In the genomic region with DNA sequence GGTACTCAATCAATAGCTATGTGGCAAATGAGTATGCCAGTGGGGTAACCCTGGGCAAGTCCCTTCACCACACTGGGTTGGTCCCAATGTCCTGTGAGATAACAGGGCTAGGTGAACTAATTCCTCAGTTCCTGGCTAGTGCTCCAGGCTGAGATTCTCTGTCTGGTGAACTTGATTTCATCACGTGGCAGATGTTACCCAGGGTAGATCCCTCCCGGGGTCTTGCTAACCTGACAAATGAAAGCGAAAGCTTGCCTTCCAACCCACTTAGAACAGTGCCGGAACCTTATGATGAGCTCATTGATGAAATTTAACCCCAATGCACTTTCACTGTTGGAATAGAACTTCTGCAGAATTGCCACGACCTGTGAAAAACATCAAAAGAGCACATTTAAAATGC, we compare ENCODE assay signal across 29 cellular contexts. TPM values are rescaled to one million over a fixed set of nuclear protein-coding genes. Genes with fewer than 3 reads are reported as not detected.
DNase-seq lines count a peak whose midpoint lies in the region; ATAC-seq and TF ChIP-seq lines count a peak whose summit lies in the region.
"Had no signal": no experiment of that assay in that cellular context is flagged by ENCODE, and none has a peak within 500 bp of the region (broad histone marks: within the 10 kb centered on the region; RNA-seq: fewer than 3 reads in every experiment).

No MANE protein-coding gene starts in this region.

- no peak overlapping the region for H3K27ac Mint-ChIP-seq in CD8-positive, alpha-beta T cell
- H3K27ac Mint-ChIP-seq in activated CD8-positive, alpha-beta T cell treated with anti-CD3 and anti-CD28 coated beads, Interleukin-2, amount 10 ng/mL, durations not matched to agents 7 days and 5 days = no peak overlapping the region
- no peak overlapping the region for H3K27ac Mint-ChIP-seq in T-cell
- H3K27ac Mint-ChIP-seq: brain; stimulated activated memory B cell treated with anti-CD40 and anti-IgM and Interleukin-4, amounts not matched to agents 10 μg/mL and 1 μg/mL and 100 μg/mL, for 72 hours had no signal

- H3K9me3 ChIP-seq in CD8-positive, alpha-beta T cell (ENCODE audit: low read length) = no peaks in the 10 kb centered on the region
- H3K9me3 ChIP-seq: gastroesophageal sphincter, right atrium auricular region, spleen, uterus had no signal

- TF ChIP-seq CTCF in CD8-positive, alpha-beta T cell (IDR thresholded peaks at IDR 0.05) = no peak

- intact Hi-C loops in CD8-positive, alpha-beta T cell (cut with DNase I, micrococcal nuclease) = loop anchor here (5.0 to 10.0 kb wide), 4 partner anchors 617 to 990 kb away; partner anchors contain the start of genes ATP5F1E (in 1 of the 2), GNAS (in 1 of the 2), GNAS-AS1 (in 1 of the 2) and PRELID3B (in 1 of the 2)

- no peaks in the 10 kb centered on the region for H3K27me3 ChIP-seq in CD8-positive, alpha-beta T cell (ENCODE audit: insufficient read depth, low read length)
- H3K27me3 ChIP-seq: gastroesophageal sphincter, right atrium auricular region, uterus had no signal

- no peaks in the 10 kb centered on the region for H3K36me3 ChIP-seq in CD8-positive, alpha-beta T cell (ENCODE audit: insufficient read depth, low read length)
- H3K36me3 ChIP-seq: right atrium auricular region, uterus had no signal

- H3K4me1 Mint-ChIP-seq in CD8-positive, alpha-beta T cell (ENCODE audit: low read depth) = peaks cover 19% of the 10 kb centered on the region
- H3K4me1 Mint-ChIP-seq in activated CD8-positive, alpha-beta T cell treated with anti-CD3 and anti-CD28 coated beads, Interleukin-2, amount 10 ng/mL, durations not matched to agents 7 days and 5 days (ENCODE audit: low read depth) = peaks cover 28% of the 10 kb centered on the region
- H3K4me1 Mint-ChIP-seq in T-cell = peaks cover 11 to 19% (median 15%) of the 10 kb centered on the region in 3 donors

- DNase-seq in activated CD4-positive, alpha-beta T cell treated with anti-CD3 and anti-CD28 coated beads for 48 hours = peak; percentile 32
- no peak for DNase-seq in activated CD4-positive, alpha-beta T cell treated with anti-CD3 and anti-CD28 coated beads, Interleukin-2, amount 50 U/mL, for 1 hour
- no peak for DNase-seq in CD8-positive, alpha-beta T cell
- peak; percentile 28 for DNase-seq in activated CD8-positive, alpha-beta T cell treated with anti-CD3 and anti-CD28 coated beads, Interleukin-2, amount 10 ng/mL, durations not matched to agents 7 days and 5 days
- peak; percentile 46 for DNase-seq in stimulated activated CD8-positive, alpha-beta memory T cell treated with anti-CD3 and anti-CD28 coated beads, Interleukin-4, amount 100 ng/mL, for 48 hours
- no peak for DNase-seq in HCEC 1CT
- no peak for DNase-seq in T-cell
- no peak for DNase-seq in NCI-H2107 treated with DMSO at 0.1 percent for 48 hours (lab: John Stamatoyannopoulos, UW; ENCODE audit: unreplicated experiment)
- DNase-seq: activated gamma-delta T cell; cerebellar nuclear complex; DMS153; dorsolateral prefrontal cortex; left cardiac atrium; mammary epithelial cell; NCI-H1048; NCI-H1694 treated with DMSO at 0.1 percent for 48 hours; NCI-H526 treated with DMSO at 0.1 percent for 48 hours; spleen; stimulated activated CD4-positive, alpha-beta T cell treated with anti-CD3 and anti-CD28 coated beads, Interleukin-4, amount 100 ng/mL, for 1 hour; uterus had no signal

- peaks cover 13% of the 10 kb centered on the region for H3K36me3 Mint-ChIP-seq in CD8-positive, alpha-beta T cell
- H3K36me3 Mint-ChIP-seq in activated CD8-positive, alpha-beta T cell treated with anti-CD3 and anti-CD28 coated beads, Interleukin-2, amount 10 ng/mL, durations not matched to agents 7 days and 5 days (ENCODE audit: low read depth) = peaks cover 10% of the 10 kb centered on the region
- peaks cover 2% of the 10 kb centered on the region for H3K36me3 Mint-ChIP-seq in T-cell
- H3K36me3 Mint-ChIP-seq: brain had no signal

- POLR2A ChIA-PET in CD8-positive, alpha-beta T cell (lab: Charles Lee) = interaction anchor here (1.4 kb wide), 1 partner anchor 418 kb away, joined by 3 read pairs; no protein-coding TSS in a partner anchor
- POLR2A ChIA-PET in activated CD8-positive, alpha-beta T cell treated with anti-CD3 and anti-CD28 coated beads, Interleukin-2, amount 10 ng/mL, durations not matched to agents 7 days and 5 days (lab: Charles Lee) = interaction anchor here (0.6 to 1.2 kb wide), 3 partner anchors 154 to 516 kb away, joined by 3 to 4 read pairs (median 3); partner anchors contain the start of gene VAPB
- POLR2A ChIA-PET in T-cell (lab: Charles Lee) = interaction anchor here in 1 of 2 donors (0.5 to 0.7 kb wide), 2 partner anchors 15 to 73 kb away, joined by 3 to 10 read pairs; no protein-coding TSS in a partner anchor

- ATAC-seq in CD8-positive, alpha-beta T cell = peak; percentile 16
- peak; percentile 30 for ATAC-seq in activated CD8-positive, alpha-beta T cell treated with anti-CD3 and anti-CD28 coated beads, Interleukin-2, amount 10 ng/mL, durations not matched to agents 7 days and 5 days
- ATAC-seq in T-cell (replicated peaks in 1 of 4) = no peak
- ATAC-seq: gastroesophageal sphincter; left cardiac atrium; stimulated activated memory B cell treated with anti-CD40 and anti-IgM and Interleukin-4, amounts not matched to agents 10 μg/mL and 1 μg/mL and 100 μg/mL, for 72 hours had no signal

- CTCF ChIA-PET in CD8-positive, alpha-beta T cell (lab: Charles Lee) = interaction anchor here (0.9 to 5.0 kb wide), 8 partner anchors 10 to 603 kb away, joined by 3 to 45 read pairs (median 3); no protein-coding TSS in a partner anchor
- CTCF ChIA-PET in activated CD8-positive, alpha-beta T cell treated with anti-CD3 and anti-CD28 coated beads, Interleukin-2, amount 10 ng/mL, durations not matched to agents 7 days and 5 days (lab: Charles Lee) = interaction anchor here (0.6 to 6.0 kb wide), 20 partner anchors 11 to 416 kb away, joined by 3 to 55 read pairs (median 4); partner anchors contain the start of gene STX16
- CTCF ChIA-PET in T-cell (lab: Charles Lee) = interaction anchor here (0.5 to 1.5 kb wide), 5 partner anchors 10 to 198 kb away, joined by 3 to 4 read pairs (median 3); no protein-coding TSS in a partner anchor

- H3K9me3 Mint-ChIP-seq in CD8-positive, alpha-beta T cell = no peaks in the 10 kb centered on the region
- H3K9me3 Mint-ChIP-seq in activated CD8-positive, alpha-beta T cell treated with anti-CD3 and anti-CD28 coated beads, Interleukin-2, amount 10 ng/mL, durations not matched to agents 7 days and 5 days (ENCODE audit: insufficient read depth) = no peaks in the 10 kb centered on the region
- no peaks in the 10 kb centered on the region for H3K9me3 Mint-ChIP-seq in T-cell
- H3K9me3 Mint-ChIP-seq: brain; neural crest cell; stimulated activated memory B cell treated with anti-CD40 and anti-IgM and Interleukin-4, amounts not matched to agents 10 μg/mL and 1 μg/mL and 100 μg/mL, for 72 hours had no signal

- H3K4me3 Mint-ChIP-seq in CD8-positive, alpha-beta T cell = no peak overlapping the region
- H3K4me3 Mint-ChIP-seq in activated CD8-positive, alpha-beta T cell treated with anti-CD3 and anti-CD28 coated beads, Interleukin-2, amount 10 ng/mL, durations not matched to agents 7 days and 5 days = no peak overlapping the region
- H3K4me3 Mint-ChIP-seq in T-cell = no peak overlapping the region
- H3K4me3 Mint-ChIP-seq: brain; neural crest cell; stimulated activated memory B cell treated with anti-CD40 and anti-IgM and Interleukin-4, amounts not matched to agents 10 μg/mL and 1 μg/mL and 100 μg/mL, for 72 hours had no signal

- H3K4me3 ChIP-seq in CD8-positive, alpha-beta T cell (ENCODE audit: low read depth, low read length) = no peak overlapping the region
- H3K4me3 ChIP-seq: dorsolateral prefrontal cortex, gastroesophageal sphincter, hepatocyte, right atrium auricular region, spleen, uterus had no signal

- H3K27ac ChIP-seq in CD8-positive, alpha-beta T cell (ENCODE audit: low read depth, low read length) = no peak overlapping the region
- H3K27ac ChIP-seq: dorsolateral prefrontal cortex, gastroesophageal sphincter, hepatocyte, right atrium auricular region, spleen, uterus had no signal

- H3K27me3 Mint-ChIP-seq in CD8-positive, alpha-beta T cell (ENCODE audit: low read depth) = peaks cover 2% of the 10 kb centered on the region
- H3K27me3 Mint-ChIP-seq in activated CD8-positive, alpha-beta T cell treated with anti-CD3 and anti-CD28 coated beads, Interleukin-2, amount 10 ng/mL, durations not matched to agents 7 days and 5 days (ENCODE audit: low read depth) = peaks cover 2% of the 10 kb centered on the region
- peaks cover 4 to 7% of the 10 kb centered on the region in 2 donors for H3K27me3 Mint-ChIP-seq in T-cell
- H3K27me3 Mint-ChIP-seq: stimulated activated memory B cell treated with anti-CD40 and anti-IgM and Interleukin-4, amounts not matched to agents 10 μg/mL and 1 μg/mL and 100 μg/mL, for 72 hours had no signal

- peaks cover 7% of the 10 kb centered on the region for H3K4me1 ChIP-seq in CD8-positive, alpha-beta T cell (ENCODE audit: insufficient read depth, low read length)
- H3K4me1 ChIP-seq: right atrium auricular region, uterus had no signal

RNA-seq across cellular contexts. Expression of gene ANKRD60, which starts 6.6 kb away (rescaled TPM):
- not detected for total RNA-seq in CD8-positive, alpha-beta T cell
- total RNA-seq in activated CD8-positive, alpha-beta T cell treated with anti-CD3 and anti-CD28 coated beads, Interleukin-2, amount 10 ng/mL, durations not matched to agents 7 days and 5 days = not detected
- total RNA-seq in T-cell = under 1 TPM in 1 of 5 donors, not detected in 4; 0.82 TPM
- total RNA-seq: fibroblast of lung, G401, gastroesophageal sphincter, hepatocyte, left cardiac atrium, mammary epithelial cell, neural crest cell, right atrium auricular region, spleen, temporal lobe, uterus had no signal

Comparison
In these comparisons a context has a peak if more than half of its experiments do, and no peak if none do; other contexts are left out.
1. DNase-seq: peak in activated CD4-positive, alpha-beta T cell treated with anti-CD3 and anti-CD28 coated beads for 48 hours (single experiment), activated CD8-positive, alpha-beta T cell treated with anti-CD3 and anti-CD28 coated beads, Interleukin-2, amount 10 ng/mL, durations not matched to agents 7 days and 5 days (single experiment) and stimulated activated CD8-positive, alpha-beta memory T cell treated with anti-CD3 and anti-CD28 coated beads, Interleukin-4, amount 100 ng/mL, for 48 hours (single experiment); none in activated CD4-positive, alpha-beta T cell treated with anti-CD3 and anti-CD28 coated beads, Interleukin-2, amount 50 U/mL, for 1 hour (single experiment), CD8-positive, alpha-beta T cell (0 of 7), HCEC 1CT (single experiment), T-cell (0 of 34) and NCI-H2107 treated with DMSO at 0.1 percent for 48 hours (single experiment).
2. ATAC-seq: peak in CD8-positive, alpha-beta T cell (single experiment) and activated CD8-positive, alpha-beta T cell treated with anti-CD3 and anti-CD28 coated beads, Interleukin-2, amount 10 ng/mL, durations not matched to agents 7 days and 5 days (single experiment); none in T-cell (0 of 4).